ENCODE assay signal across 25 cellular contexts in genomic region chr12:50040657-50041056, GRCh38. TPM values are rescaled to one million over a fixed set of nuclear protein-coding genes. Genes with fewer than 3 reads are reported as not detected.
DNase-seq lines count a peak whose midpoint lies in the region; ATAC-seq and TF ChIP-seq lines count a peak whose summit lies in the region.
"Had no signal": no experiment of that assay in that cellular context is flagged by ENCODE, and none has a peak within 500 bp of the region (broad histone marks: within the 10 kb centered on the region; RNA-seq: fewer than 3 reads in every experiment).

No MANE protein-coding gene starts in this region.

- H3K27ac Mint-ChIP-seq in brain (peak overlapping the region; percentile 24 to 84 (median 59)), mesothelial cell of epicardium (peak overlapping the region; percentile 49)
- H3K27ac Mint-ChIP-seq: H9, HFFc6 had no signal

- no peak for TF ChIP-seq POLR2A in spleen (IDR thresholded peaks at IDR 0.05)

- H3K36me3 Mint-ChIP-seq in brain (no peaks in the 10 kb centered on the region), mesothelial cell of epicardium (no peaks in the 10 kb centered on the region)
- H3K36me3 Mint-ChIP-seq: CD4-positive, CD25-positive, alpha-beta regulatory T cell had no signal

- H3K9me3 ChIP-seq in HEK293 (ENCODE audit: control insufficient read depth, insufficient read depth, low read depth, low read length): no peaks in the 10 kb centered on the region
- H3K9me3 ChIP-seq in spleen: no peaks in the 10 kb centered on the region
- H3K9me3 ChIP-seq: Peyer's patch had no signal

- H3K4me1 ChIP-seq in HEK293 (ENCODE audit: control insufficient read depth, insufficient read depth, low read length) (no peaks in the 10 kb centered on the region), spleen (peaks cover 0 to 5% (median 0%) of the 10 kb centered on the region in 6 donors)
- H3K4me1 ChIP-seq: Peyer's patch had no signal

- WGBS in spleen, 5 donors: 67 to 83% (median 70%) methylated on average over 4 of the region's 4 CpGs

- H3K4me3 ChIP-seq in HEK293 (ENCODE audit: low read depth, low read length): no peak overlapping the region
- H3K4me3 ChIP-seq in spleen: no peak overlapping the region
- H3K4me3 ChIP-seq: GM23248, Peyer's patch, SK-N-MC had no signal

- TF ChIP-seq CTCF in HEK293 (tag by site-specific recombination; IDR thresholded peaks at IDR 0.05): no peak
- TF ChIP-seq CTCF in brain (conservative IDR thresholded peaks at IDR 0.05): no peak
- TF ChIP-seq CTCF in mesothelial cell of epicardium (IDR thresholded peaks at IDR 0.05; ENCODE audit: unreplicated experiment): no peak
- no peak for TF ChIP-seq CTCF in spleen (IDR thresholded peaks at IDR 0.05 in 8 of 11, conservative IDR thresholded peaks at IDR 0.05 in 3 of 11)

- H3K27me3 Mint-ChIP-seq in brain (peaks cover 7% of the 10 kb centered on the region), mesothelial cell of epicardium (ENCODE audit: low read depth) (no peaks in the 10 kb centered on the region)

- ATAC-seq in stimulated activated naive CD8-positive, alpha-beta T cell treated with anti-CD3 and anti-CD28 coated beads, Interleukin-15, Interleukin-2, amounts not matched to agents 100 U/mL and 50 U/mL, for 24 hours: no peak
- no peak for ATAC-seq in GM19351 (IDR thresholded peaks at IDR 0.05; ENCODE audit: unreplicated experiment)

- H3K4me1 Mint-ChIP-seq in brain (peaks cover 33% of the 10 kb centered on the region), mesothelial cell of epicardium (peaks cover 20% of the 10 kb centered on the region)

- CTCF ChIA-PET in HEK293 (lab: Yijun Ruan, JAX): interaction anchor here (0.7 to 6.3 kb wide), 5 partner anchors 14 to 200 kb away, joined by 3 to 145 read pairs (median 55); partner anchors contain the start of gene RACGAP1

- POLR2A ChIA-PET in HEK293 (lab: Yijun Ruan, JAX): no interaction called here

- H3K4me3 Mint-ChIP-seq in brain (no peak overlapping the region), mesothelial cell of epicardium (no peak overlapping the region)
- H3K4me3 Mint-ChIP-seq: CD4-positive, CD25-positive, alpha-beta regulatory T cell; H9; HFFc6 had no signal

- peaks cover 0 to 4% (median 0%) of the 10 kb centered on the region in 5 experiments for H3K9me3 Mint-ChIP-seq in brain
- H3K9me3 Mint-ChIP-seq in mesothelial cell of epicardium: no peaks in the 10 kb centered on the region
- H3K9me3 Mint-ChIP-seq: H9, HFFc6 had no signal

- H3K27me3 ChIP-seq in spleen (replicated peaks in 1 of 7): peaks cover 0 to 12% (median 0%) of the 10 kb centered on the region in 7 donors
- H3K27me3 ChIP-seq: Peyer's patch had no signal

- DNase-seq in mesothelial cell of epicardium (ENCODE audit: low spot score in 2 of 2, unreplicated experiment in 2 of 2) (no peak), spleen (peak; percentile 52), activated gamma-delta T cell (lab: John Stamatoyannopoulos, UW) (no peak)
- no peak for DNase-seq in stimulated activated naive CD8-positive, alpha-beta T cell treated with anti-CD3 and anti-CD28 coated beads, Interleukin-15, Interleukin-2, amounts not matched to agents 100 U/mL and 50 U/mL, for 24 hours
- DNase-seq: 8988T; ACHN; CD4-positive, CD25-positive, alpha-beta regulatory T cell; DMS153; DND-41; GM23248; H9; HFFc6; MM.1S; NCI-H1417; NCI-H1694; NCI-H2029 treated with DMSO at 0.1 percent for 48 hours; NCI-H69; OCI-M1; Peyer's patch; SIG-M5 had no signal

- intact Hi-C loops in spleen (cut with DNase I; ENCODE audit: low total_unique reads): no loop called here

- H3K36me3 ChIP-seq in HEK293 (ENCODE audit: control insufficient read depth in 2 of 2, insufficient read depth in 1 of 2, low read length in 2 of 2) (no peaks in the 10 kb centered on the region), spleen (no peaks in the 10 kb centered on the region)
- H3K36me3 ChIP-seq: Peyer's patch had no signal

- H3K27ac ChIP-seq in HEK293 (ENCODE audit: extremely low read depth, low read depth, low read length) (no peak overlapping the region), spleen (no peak overlapping the region)
- H3K27ac ChIP-seq: GM23248, KMS-11, Peyer's patch, SK-N-MC had no signal

TF ChIP-seq in HEK293, 187 proteins besides CTCF, POLR2A, EP300 and RAD21:
- TF ChIP-seq ZNF701 (tag by site-specific recombination; IDR thresholded peaks at IDR 0.05) (no peak), ZNF707 (tag by site-specific recombination; IDR thresholded peaks at IDR 0.05) (no peak), KLF1 (tag by site-specific recombination; IDR thresholded peaks at IDR 0.05) (no peak), EGR2 (tag by site-specific recombination; IDR thresholded peaks at IDR 0.05; ENCODE audit: low read depth) (peak; percentile 92), ZFHX2 (tag by site-specific recombination; conservative IDR thresholded peaks at IDR 0.05) (peak; percentile 94), ZNF654 (tag by site-specific recombination; IDR thresholded peaks at IDR 0.05; ENCODE audit: low read depth) (no peak), ZNF311 (tag by site-specific recombination; IDR thresholded peaks at IDR 0.05; ENCODE audit: borderline replicate concordance) (no peak), ZNF398 (tag by site-specific recombination; IDR thresholded peaks at IDR 0.05) (no peak), ZNF133 (tag by site-specific recombination; IDR thresholded peaks at IDR 0.05) (no peak), ZNF404 (tag by site-specific recombination; IDR thresholded peaks at IDR 0.05) (no peak), ZNF704 (tag by site-specific recombination; IDR thresholded peaks at IDR 0.05) (no peak), ZNF362 (tag by site-specific recombination; IDR thresholded peaks at IDR 0.05) (no peak)

RNA-seq across cellular contexts. Expression of gene RACGAP1, which starts 15.4 kb away (rescaled TPM):
- polyA plus RNA-seq in brain (ENCODE audit: insufficient read depth, low read depth, low replicate concordance): 74.4 TPM
- 28.0 to 34.8 TPM (median 29.8 TPM) in 3 replicates for total RNA-seq in mesothelial cell of epicardium
- 10 to 100 TPM in 4 of 7 donors, 1 to 10 TPM in 3; 8.1 to 21.1 (median 11.3) TPM for total RNA-seq in spleen
- polyA plus RNA-seq in spleen: 1 to 10 TPM; 3.4 to 6.9 (median 5.8) TPM

RNA-seq across cellular contexts. Expression of gene ASIC1, which starts 16.7 kb away (rescaled TPM):
- polyA plus RNA-seq in brain (ENCODE audit: insufficient read depth, low read depth, low replicate concordance) (13.8 TPM), spleen (under 1 TPM; 0.16 to 0.33 (median 0.22) TPM)
- total RNA-seq in mesothelial cell of epicardium (6.1 to 7.2 TPM (median 6.6 TPM) in 3 replicates), spleen (1 to 10 TPM in 2 of 7 donors, under 1 TPM in 5; 0.26 to 1.3 (median 0.54) TPM)

RNA-seq across cellular contexts. Expression of gene SMARCD1, which starts 44.5 kb away (rescaled TPM):
- 85.1 TPM for polyA plus RNA-seq in brain (ENCODE audit: insufficient read depth, low read depth, low replicate concordance)
- 112 to 122 TPM (median 113 TPM) in 3 replicates for total RNA-seq in mesothelial cell of epicardium
- 10 to 100 TPM; 47.3 to 85.7 (median 60.3) TPM for total RNA-seq in spleen
- polyA plus RNA-seq in spleen: 10 to 100 TPM; 17.4 to 25.3 (median 18.1) TPM
